Comparison of ENCODE assay signal across 12 cellular contexts in the genomic region with DNA sequence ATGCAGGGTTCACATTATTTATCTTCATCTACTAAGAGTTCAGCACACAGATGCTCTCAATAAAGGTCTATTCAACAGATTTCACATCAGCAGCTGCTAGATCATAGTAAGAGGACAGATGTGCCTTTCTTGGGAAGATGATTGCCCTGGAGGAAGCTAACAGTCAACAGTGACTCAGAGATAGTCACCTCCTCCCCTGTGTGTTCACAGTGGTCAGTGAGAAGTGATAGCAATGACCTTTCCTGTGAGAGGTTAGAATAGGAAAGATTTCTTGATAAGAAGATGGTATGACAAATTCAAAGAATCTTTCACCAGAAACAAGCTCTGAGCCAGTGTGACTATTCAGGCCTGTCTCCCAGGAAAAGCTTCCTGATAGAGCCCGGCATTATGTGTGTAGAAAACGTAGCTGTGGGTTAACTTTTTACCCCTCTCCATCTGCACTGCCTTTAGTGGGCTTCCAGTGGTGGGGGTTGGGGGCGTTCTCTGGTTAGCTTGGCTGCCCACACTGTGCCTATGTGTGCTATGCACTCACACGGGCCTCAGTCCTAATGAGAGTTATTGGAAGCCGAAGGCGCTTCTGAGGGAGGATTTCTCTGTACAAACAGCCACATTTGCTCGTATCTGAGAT.
A peak's percentile ranks its signal among the peaks of the same experiment; 100 is the strongest.
DNase-seq lines count a peak whose midpoint lies in the region; ATAC-seq and TF ChIP-seq lines count a peak whose summit lies in the region.
"Had no signal": no experiment of that assay in that cellular context is flagged by ENCODE, and none has a peak within 500 bp of the region (broad histone marks: within the 10 kb centered on the region; RNA-seq: fewer than 3 reads in every experiment).

No MANE protein-coding gene starts in this region.

- H3K79me2 ChIP-seq in ACC112 (ENCODE audit: control insufficient read depth, insufficient read depth, low read length, unreplicated experiment) = no peaks in the 10 kb centered on the region
- H3K79me2 ChIP-seq in HCT116 (ENCODE audit: insufficient read depth, low read length) = no peaks in the 10 kb centered on the region

- H3K27me3 Mint-ChIP-seq in progenitor cell of endocrine pancreas = no peaks in the 10 kb centered on the region

- TF ChIP-seq POLR2A in HCT116 (IDR thresholded peaks at IDR 0.05; ENCODE audit: borderline replicate concordance, extremely low read depth, insufficient read depth, insufficient read length) = no peak

- no peaks in the 10 kb centered on the region for H3K9me3 Mint-ChIP-seq in progenitor cell of endocrine pancreas (ENCODE audit: low read depth)
- H3K9me3 Mint-ChIP-seq: T-helper 1 cell treated with Interleukin-12 subunit alpha and Interleukin-12 subunit beta and Interleukin-4 antibody, amounts not matched to agents 30 μg/mL and 1 μg/mL, for 36 hours had no signal

- CTCF ChIA-PET in HCT116 (lab: Charles Lee) = no interaction called here

- H3K27ac ChIP-seq in ACC112 (ENCODE audit: low read depth, low read length) = peak overlapping the region; percentile 62
- peak overlapping the region; percentile 7; the same call in 1 of the 2 replicates for H3K27ac ChIP-seq in HCT116 (ENCODE audit: low read depth, low read length)
- H3K27ac ChIP-seq: body of pancreas had no signal

- intact Hi-C loops in HCT116 (cut with micrococcal nuclease) = no loop called here

- 0 out of 2 replicates have a peak overlapping the region, but pooled peaks have one; percentile 4 for H3K9ac ChIP-seq in HCT116 (ENCODE audit: low read length)

- peaks cover 34% of the 10 kb centered on the region for H3K4me1 ChIP-seq in ACC112 (ENCODE audit: control insufficient read depth, insufficient read depth, low read length, unreplicated experiment)
- peaks cover 23 to 48% of the 10 kb centered on the region in 2 experiments for H3K4me1 ChIP-seq in HCT116 (ENCODE audit: control insufficient read depth in 1 of 2, insufficient read depth in 2 of 2, low read length in 2 of 2)

- no peak overlapping the region for H2AFZ ChIP-seq in ACC112 (ENCODE audit: low read length, unreplicated experiment)
- peak overlapping the region; percentile 32 for H2AFZ ChIP-seq in HCT116 (ENCODE audit: low read depth, low read length, poor library complexity, severe bottlenecking)

- H4K20me1 ChIP-seq in HCT116 (ENCODE audit: insufficient read depth) = no peaks in the 10 kb centered on the region

- no peaks in the 10 kb centered on the region for H3K9me3 ChIP-seq in HCT116 (ENCODE audit: control insufficient read depth in 1 of 2, insufficient read depth in 1 of 2, low read depth in 1 of 2, low read length in 2 of 2)
- H3K9me3 ChIP-seq: body of pancreas had no signal

- POLR2A ChIA-PET in HCT116 (lab: Charles Lee) = no interaction called here

- H3K9me2 ChIP-seq in HCT116 (ENCODE audit: insufficient read depth) = no peaks in the 10 kb centered on the region

- H3K4me3 ChIP-seq in ACC112 (ENCODE audit: low read depth, low read length) (no peak overlapping the region), HCT116 (replicated peaks in 1 of 2; ENCODE audit: low read depth in 1 of 2, low read length in 2 of 2) (peak overlapping the region in 1 of 2 experiments; percentile 14; a peak in 1 of 4 replicates)
- H3K4me3 ChIP-seq: body of pancreas had no signal

- TF ChIP-seq CTCF in HCT116 (IDR thresholded peaks at IDR 0.05 in 2 of 3, conservative IDR thresholded peaks at IDR 0.05 in 1 of 3; ENCODE audit: borderline replicate concordance in 1 of 3, insufficient read depth in 1 of 3, low read depth in 2 of 3, low read length in 2 of 3) (no peak), progenitor cell of endocrine pancreas (IDR thresholded peaks at IDR 0.05; ENCODE audit: unreplicated experiment) (no peak)

- H3K4me1 Mint-ChIP-seq in progenitor cell of endocrine pancreas (ENCODE audit: low read depth) = peaks cover 31% of the 10 kb centered on the region
- H3K4me1 Mint-ChIP-seq: CD14-positive monocyte had no signal

- H3K4me2 ChIP-seq in HCT116 (ENCODE audit: low read length) = peak overlapping the region; percentile 61

- TF ChIP-seq RAD21 in HCT116 (IDR thresholded peaks at IDR 0.05; ENCODE audit: low read depth) = peak; percentile 17; the same call in 1 of the 2 replicates

- no peak overlapping the region for H3K4me3 Mint-ChIP-seq in progenitor cell of endocrine pancreas (ENCODE audit: low read depth)
- H3K4me3 Mint-ChIP-seq: CD14-positive monocyte; T-helper 1 cell treated with Interleukin-12 subunit alpha and Interleukin-12 subunit beta and Interleukin-4 antibody, amounts not matched to agents 30 μg/mL and 1 μg/mL, for 36 hours had no signal

- H3K27me3 ChIP-seq in ACC112 (ENCODE audit: insufficient read depth, low read length) (no peaks in the 10 kb centered on the region), HCT116 (ENCODE audit: insufficient read depth, low read length) (no peaks in the 10 kb centered on the region)
- H3K27me3 ChIP-seq: body of pancreas had no signal

- peak; percentile 73 for DNase-seq in HCT116 (ENCODE audit: low read depth, low spot score)
- peak; percentile 91 to 95 for DNase-seq in SW 1271 (lab: John Stamatoyannopoulos, UW)
- DNase-seq in hepatic stellate cell (ENCODE audit: low spot score) = peak; percentile 32
- no peak for DNase-seq in progenitor cell of endocrine pancreas (ENCODE audit: low spot score, unreplicated experiment)
- DNase-seq in NCI-H2029 (lab: John Stamatoyannopoulos, UW) = no peak
- DNase-seq in NCI-H2029 treated with DMSO at 0.1 percent for 48 hours (lab: John Stamatoyannopoulos, UW) = no peak
- DNase-seq: body of pancreas, NCI-H510A treated with DMSO at 0.1 percent for 48 hours had no signal

- BruUV-seq in HCT116 (replicated peaks; lab: Mats Ljungman, UMichigan) = no TSS peak

- no peak overlapping the region for H3K27ac Mint-ChIP-seq in progenitor cell of endocrine pancreas
- H3K27ac Mint-ChIP-seq: CD14-positive monocyte; T-helper 1 cell treated with Interleukin-12 subunit alpha and Interleukin-12 subunit beta and Interleukin-4 antibody, amounts not matched to agents 30 μg/mL and 1 μg/mL, for 36 hours had no signal

- ATAC-seq in HCT116 (peak; percentile 87), GM18873 (IDR thresholded peaks at IDR 0.05; ENCODE audit: low FRiP score, unreplicated experiment) (no peak)
- ATAC-seq: body of pancreas had no signal

- H3K36me3 ChIP-seq in ACC112 (ENCODE audit: insufficient read depth, low read length) = no peaks in the 10 kb centered on the region
- no peaks in the 10 kb centered on the region for H3K36me3 ChIP-seq in HCT116 (ENCODE audit: control insufficient read depth in 1 of 2, insufficient read depth in 2 of 2, low read length in 2 of 2)

- RAD21 ChIA-PET in HCT116 (lab: Charles Lee; ENCODE audit: low non-redundant PET in 1 of 2, low total read pairs in 2 of 2, uncharacterized antibody in 2 of 2, unreplicated experiment in 2 of 2) = no interaction called here

- no peaks in the 10 kb centered on the region for H3K36me3 Mint-ChIP-seq in progenitor cell of endocrine pancreas (ENCODE audit: insufficient read depth)
- H3K36me3 Mint-ChIP-seq: CD14-positive monocyte had no signal

TF ChIP-seq in HCT116, 20 proteins besides CTCF, POLR2A, EP300 and RAD21 (continues in another document):
- TF ChIP-seq FOSL1 (IDR thresholded peaks at IDR 0.05; ENCODE audit: low read depth) (peak; percentile 92), SRF (IDR thresholded peaks at IDR 0.05; ENCODE audit: low read depth) (peak; percentile 28; the same call in 1 of the 2 replicates), SP1 (IDR thresholded peaks at IDR 0.05; ENCODE audit: low read depth) (peak; percentile 80), SIN3A (IDR thresholded peaks at IDR 0.05; ENCODE audit: low read depth) (no peak)
- TF ChIP-seq, protein P1, sequence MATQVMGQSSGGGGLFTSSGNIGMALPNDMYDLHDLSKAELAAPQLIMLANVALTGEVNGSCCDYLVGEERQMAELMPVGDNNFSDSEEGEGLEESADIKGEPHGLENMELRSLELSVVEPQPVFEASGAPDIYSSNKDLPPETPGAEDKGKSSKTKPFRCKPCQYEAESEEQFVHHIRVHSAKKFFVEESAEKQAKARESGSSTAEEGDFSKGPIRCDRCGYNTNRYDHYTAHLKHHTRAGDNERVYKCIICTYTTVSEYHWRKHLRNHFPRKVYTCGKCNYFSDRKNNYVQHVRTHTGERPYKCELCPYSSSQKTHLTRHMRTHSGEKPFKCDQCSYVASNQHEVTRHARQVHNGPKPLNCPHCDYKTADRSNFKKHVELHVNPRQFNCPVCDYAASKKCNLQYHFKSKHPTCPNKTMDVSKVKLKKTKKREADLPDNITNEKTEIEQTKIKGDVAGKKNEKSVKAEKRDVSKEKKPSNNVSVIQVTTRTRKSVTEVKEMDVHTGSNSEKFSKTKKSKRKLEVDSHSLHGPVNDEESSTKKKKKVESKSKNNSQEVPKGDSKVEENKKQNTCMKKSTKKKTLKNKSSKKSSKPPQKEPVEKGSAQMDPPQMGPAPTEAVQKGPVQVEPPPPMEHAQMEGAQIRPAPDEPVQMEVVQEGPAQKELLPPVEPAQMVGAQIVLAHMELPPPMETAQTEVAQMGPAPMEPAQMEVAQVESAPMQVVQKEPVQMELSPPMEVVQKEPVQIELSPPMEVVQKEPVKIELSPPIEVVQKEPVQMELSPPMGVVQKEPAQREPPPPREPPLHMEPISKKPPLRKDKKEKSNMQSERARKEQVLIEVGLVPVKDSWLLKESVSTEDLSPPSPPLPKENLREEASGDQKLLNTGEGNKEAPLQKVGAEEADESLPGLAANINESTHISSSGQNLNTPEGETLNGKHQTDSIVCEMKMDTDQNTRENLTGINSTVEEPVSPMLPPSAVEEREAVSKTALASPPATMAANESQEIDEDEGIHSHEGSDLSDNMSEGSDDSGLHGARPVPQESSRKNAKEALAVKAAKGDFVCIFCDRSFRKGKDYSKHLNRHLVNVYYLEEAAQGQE (IDR thresholded peaks at IDR 0.05; ENCODE audit: low read depth) = no peak
- TF ChIP-seq, protein P2, sequence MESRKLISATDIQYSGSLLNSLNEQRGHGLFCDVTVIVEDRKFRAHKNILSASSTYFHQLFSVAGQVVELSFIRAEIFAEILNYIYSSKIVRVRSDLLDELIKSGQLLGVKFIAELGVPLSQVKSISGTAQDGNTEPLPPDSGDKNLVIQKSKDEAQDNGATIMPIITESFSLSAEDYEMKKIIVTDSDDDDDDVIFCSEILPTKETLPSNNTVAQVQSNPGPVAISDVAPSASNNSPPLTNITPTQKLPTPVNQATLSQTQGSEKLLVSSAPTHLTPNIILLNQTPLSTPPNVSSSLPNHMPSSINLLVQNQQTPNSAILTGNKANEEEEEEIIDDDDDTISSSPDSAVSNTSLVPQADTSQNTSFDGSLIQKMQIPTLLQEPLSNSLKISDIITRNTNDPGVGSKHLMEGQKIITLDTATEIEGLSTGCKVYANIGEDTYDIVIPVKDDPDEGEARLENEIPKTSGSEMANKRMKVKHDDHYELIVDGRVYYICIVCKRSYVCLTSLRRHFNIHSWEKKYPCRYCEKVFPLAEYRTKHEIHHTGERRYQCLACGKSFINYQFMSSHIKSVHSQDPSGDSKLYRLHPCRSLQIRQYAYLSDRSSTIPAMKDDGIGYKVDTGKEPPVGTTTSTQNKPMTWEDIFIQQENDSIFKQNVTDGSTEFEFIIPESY (IDR thresholded peaks at IDR 0.05; ENCODE audit: extremely low read depth, insufficient replicate concordance, low read length) = no peak
- TF ChIP-seq, protein P3, sequence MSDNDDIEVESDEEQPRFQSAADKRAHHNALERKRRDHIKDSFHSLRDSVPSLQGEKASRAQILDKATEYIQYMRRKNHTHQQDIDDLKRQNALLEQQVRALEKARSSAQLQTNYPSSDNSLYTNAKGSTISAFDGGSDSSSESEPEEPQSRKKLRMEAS (IDR thresholded peaks at IDR 0.05) = no peak

Comparison
In these comparisons a context has a peak if more than half of its experiments do, and no peak if none do; other contexts are left out.
1. DNase-seq: peak in HCT116 (single experiment), SW 1271 (2 of 2) and hepatic stellate cell (single experiment); none in progenitor cell of endocrine pancreas (single experiment), NCI-H2029 (single experiment) and NCI-H2029 treated with DMSO at 0.1 percent for 48 hours (single experiment).